ENCODE assay signal across 21 cellular contexts in the genomic region with DNA sequence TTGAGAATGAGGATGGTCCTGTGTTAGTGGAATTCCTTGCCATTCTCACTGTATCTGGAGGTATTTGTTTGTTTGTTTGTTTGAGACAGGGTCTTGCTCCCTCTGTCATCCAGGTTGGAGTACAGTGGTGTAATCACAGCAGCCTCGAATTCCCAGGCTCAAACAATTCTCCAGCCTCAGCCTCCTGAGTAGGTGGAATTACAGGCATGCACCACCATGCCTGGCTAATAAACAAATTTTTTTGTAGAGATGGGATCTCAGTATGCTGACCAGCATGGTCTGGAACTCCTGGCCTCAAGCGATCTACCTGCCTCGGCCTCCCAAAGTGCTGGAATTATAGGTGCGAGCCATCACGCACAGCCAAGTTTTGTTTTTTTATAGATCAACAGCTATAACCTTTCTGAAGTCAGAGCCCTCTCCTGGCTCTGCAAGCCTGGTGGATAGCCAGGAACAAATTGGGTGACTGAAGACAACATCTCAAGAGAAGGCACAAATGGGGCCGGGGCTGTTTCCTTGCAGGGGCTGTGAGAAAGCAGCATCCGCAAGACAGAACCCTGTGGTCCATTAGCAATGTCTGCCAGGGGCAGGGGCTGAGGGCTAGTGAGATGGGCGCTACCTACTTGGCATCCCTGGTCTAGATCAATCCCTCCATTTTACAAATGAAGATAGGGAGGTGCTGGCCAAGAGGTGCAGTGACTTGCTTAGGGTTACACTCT.
"Had no signal": no experiment of that assay in that cellular context is flagged by ENCODE, and none has a peak within 500 bp of the region (broad histone marks: within the 10 kb centered on the region; RNA-seq: fewer than 3 reads in every experiment).

No MANE protein-coding gene starts in this region.

- H2AFZ ChIP-seq: neural progenitor cell had no signal

- H3K9me3 Mint-ChIP-seq: activated naive CD4-positive, alpha-beta T cell treated with anti-CD3 and anti-CD28 coated beads, Interleukin-2, amount 50 U/mL, for 72 hours; activated T-helper 17 cell treated with anti-CD3 and anti-CD28 coated beads, Interleukin-2, amount 50 U/mL, for 72 hours; central memory CD8-positive, alpha-beta T cell; endodermal cell; mesothelial cell of epicardium; naive thymus-derived CD8-positive, alpha-beta T cell; neural progenitor cell; WTC11 had no signal

- DNase-seq: activated T-cell treated with anti-CD3 and anti-CD28 coated beads, Interleukin-2, amount 50 U/mL, for 1 hour; brain microvascular endothelial cell; colonic mucosa; endodermal cell; foreskin fibroblast; kidney glomerular epithelial cell; naive thymus-derived CD8-positive, alpha-beta T cell; stimulated activated CD4-positive, alpha-beta T cell treated with anti-CD3 and anti-CD28 coated beads, Interleukin-4, amount 100 ng/mL, for 24 hours; stimulated activated naive CD4-positive, alpha-beta T cell treated with Interleukin-2 at 50 U/mL for 16 hours; T-helper 1 cell; T-helper 9 cell; upper lobe of right lung had no signal

- H3K36me3 Mint-ChIP-seq: activated naive CD4-positive, alpha-beta T cell treated with anti-CD3 and anti-CD28 coated beads, Interleukin-2, amount 50 U/mL, for 72 hours; mesothelial cell of epicardium; naive thymus-derived CD8-positive, alpha-beta T cell; WTC11 had no signal

- H3K4me3 ChIP-seq: colonic mucosa, left lung, neural progenitor cell, right atrium auricular region, upper lobe of right lung had no signal

- H3K27me3 Mint-ChIP-seq: progenitor cell of endocrine pancreas had no signal

- H3K27ac ChIP-seq: brain microvascular endothelial cell, colonic mucosa, left lung, neural progenitor cell, upper lobe of right lung had no signal

- H3K9ac ChIP-seq: neural progenitor cell had no signal

- H3K27me3 ChIP-seq: brain microvascular endothelial cell, colonic mucosa, left lung, neural progenitor cell, right atrium auricular region, upper lobe of right lung had no signal

- H3K9me3 ChIP-seq: colonic mucosa, left lung, right atrium auricular region, upper lobe of right lung had no signal

- H3K27ac Mint-ChIP-seq: activated naive CD4-positive, alpha-beta T cell treated with anti-CD3 and anti-CD28 coated beads, Interleukin-2, amount 50 U/mL, for 72 hours; activated T-helper 17 cell treated with anti-CD3 and anti-CD28 coated beads, Interleukin-2, amount 50 U/mL, for 72 hours; endodermal cell; mesothelial cell of epicardium; naive thymus-derived CD8-positive, alpha-beta T cell; neural progenitor cell; progenitor cell of endocrine pancreas; WTC11 had no signal

- ATAC-seq: activated naive CD4-positive, alpha-beta T cell treated with anti-CD3 and anti-CD28 coated beads, Interleukin-2, amount 50 U/mL, for 72 hours; activated T-helper 17 cell treated with anti-CD3 and anti-CD28 coated beads, Interleukin-2, amount 50 U/mL, for 72 hours; naive thymus-derived CD8-positive, alpha-beta T cell; upper lobe of right lung; WTC11 had no signal

- H3K4me2 ChIP-seq: neural progenitor cell had no signal

- H3K4me3 Mint-ChIP-seq: activated T-helper 17 cell treated with anti-CD3 and anti-CD28 coated beads, Interleukin-2, amount 50 U/mL, for 72 hours; central memory CD8-positive, alpha-beta T cell; endodermal cell; mesothelial cell of epicardium; naive thymus-derived CD8-positive, alpha-beta T cell; neural progenitor cell; WTC11 had no signal

- H3K4me1 Mint-ChIP-seq: activated T-helper 17 cell treated with anti-CD3 and anti-CD28 coated beads, Interleukin-2, amount 50 U/mL, for 72 hours; central memory CD8-positive, alpha-beta T cell; naive thymus-derived CD8-positive, alpha-beta T cell; WTC11 had no signal

- H3K36me3 ChIP-seq: brain microvascular endothelial cell, colonic mucosa, neural progenitor cell, right atrium auricular region had no signal
